In the genomic region with DNA sequence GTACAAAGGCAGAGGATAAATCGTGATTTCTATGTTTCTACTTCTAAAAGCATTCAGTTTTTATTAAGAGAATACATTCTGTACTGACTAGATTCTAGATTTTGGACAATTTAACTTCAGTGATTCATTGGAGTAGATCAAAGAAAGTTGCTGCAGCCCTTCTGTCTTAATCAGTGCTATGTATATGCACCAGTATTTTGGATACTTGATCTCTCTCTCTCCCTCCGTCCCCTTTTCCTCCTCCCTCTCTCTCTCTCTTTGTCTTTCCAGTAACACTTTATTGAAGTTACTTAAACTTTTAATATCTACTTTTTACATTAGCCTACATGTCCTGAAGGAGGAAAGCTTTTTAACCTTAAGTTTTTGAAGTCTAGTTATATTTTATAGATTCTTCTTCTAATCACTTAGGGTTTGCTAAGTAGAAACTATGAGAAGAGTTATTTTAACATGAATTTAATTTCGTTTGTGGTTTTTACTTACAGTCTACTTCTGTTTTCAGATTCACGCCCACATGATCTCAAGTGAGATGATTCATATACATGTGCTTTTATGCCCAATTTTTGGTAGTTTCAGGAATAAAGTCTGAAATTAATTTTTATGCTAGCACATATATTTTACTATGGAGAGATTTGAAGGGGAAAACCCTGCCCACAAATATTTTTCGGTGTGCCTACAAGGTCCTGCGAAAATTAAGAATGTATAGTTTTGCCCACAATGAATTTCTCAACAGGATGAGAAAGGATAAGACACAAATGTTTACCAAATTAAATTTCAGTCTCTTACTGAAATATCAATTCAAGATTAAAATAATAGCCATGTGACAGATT, we compare ENCODE assay signal across 9 cellular contexts. TPM values are rescaled to one million over a fixed set of nuclear protein-coding genes. Genes with fewer than 3 reads are reported as not detected.
DNase-seq lines count a peak whose midpoint lies in the region; ATAC-seq and TF ChIP-seq lines count a peak whose summit lies in the region.
"Had no signal": no experiment of that assay in that cellular context is flagged by ENCODE, and none has a peak within 500 bp of the region (broad histone marks: within the 10 kb centered on the region; RNA-seq: fewer than 3 reads in every experiment).

No MANE protein-coding gene starts in this region.

- H3K36me3 Mint-ChIP-seq in effector memory CD8-positive, alpha-beta T cell (ENCODE audit: insufficient read depth): peaks cover 8% of the 10 kb centered on the region

- H3K27me3 ChIP-seq in adrenal gland: no peaks in the 10 kb centered on the region

- H3K4me3 Mint-ChIP-seq in effector memory CD8-positive, alpha-beta T cell: no peak overlapping the region
- H3K4me3 Mint-ChIP-seq: activated naive CD4-positive, alpha-beta T cell treated with anti-CD3 and anti-CD28 coated beads, Interleukin-2, amount 50 U/mL, for 24 hours had no signal

- no peak for TF ChIP-seq CTCF in adrenal gland (IDR thresholded peaks at IDR 0.05)

- intact Hi-C loops in adrenal gland (cut with DNase I): no loop called here

- WGBS in adrenal gland, 4 donors: 63 to 69% (median 64%) methylated on average over 6 of the region's 6 CpGs

- peaks cover 16 to 48% of the 10 kb centered on the region in 2 donors for H3K4me1 ChIP-seq in adrenal gland (replicated peaks in 1 of 2)

- H3K36me3 ChIP-seq in adrenal gland (replicated peaks in 1 of 2): no peaks in the 10 kb centered on the region

- no peak overlapping the region for H3K4me3 ChIP-seq in adrenal gland

- ATAC-seq in GM21390 (IDR thresholded peaks at IDR 0.05; ENCODE audit: unreplicated experiment) (peak; percentile 50), HG03565 (IDR thresholded peaks at IDR 0.05; ENCODE audit: unreplicated experiment) (peak; percentile 36)
- ATAC-seq in effector memory CD8-positive, alpha-beta T cell (replicated peaks): peak; percentile 60

- H3K27ac ChIP-seq in adrenal gland: peak overlapping the region in 2 of 5 donors; percentile 23 to 31

- peaks cover 42 to 61% of the 10 kb centered on the region in 2 donors for H3K4me1 Mint-ChIP-seq in effector memory CD8-positive, alpha-beta T cell (ENCODE audit: low read depth in 2 of 2)

- H3K27me3 Mint-ChIP-seq in effector memory CD8-positive, alpha-beta T cell: no peaks in the 10 kb centered on the region
- H3K27me3 Mint-ChIP-seq: activated naive CD4-positive, alpha-beta T cell treated with anti-CD3 and anti-CD28 coated beads, Interleukin-2, amount 50 U/mL, for 24 hours had no signal

- H3K9me3 Mint-ChIP-seq in effector memory CD8-positive, alpha-beta T cell: no peaks in the 10 kb centered on the region
- H3K9me3 Mint-ChIP-seq: activated naive CD4-positive, alpha-beta T cell treated with anti-CD3 and anti-CD28 coated beads, Interleukin-2, amount 50 U/mL, for 24 hours had no signal

- TF ChIP-seq POLR2A in adrenal gland (IDR thresholded peaks at IDR 0.05): no peak

- DNase-seq in CD1c-positive myeloid dendritic cell (ENCODE audit: extremely low spot score): peak; percentile 90
- DNase-seq in effector memory CD8-positive, alpha-beta T cell: no peak
- DNase-seq in adrenal gland: no peak
- DNase-seq in NCI-H1930 (lab: John Stamatoyannopoulos, UW): no peak
- no peak for DNase-seq in OCI-M2 (lab: John Stamatoyannopoulos, UW; ENCODE audit: unreplicated experiment)
- no peak for DNase-seq in islet precursor cell

- no peak overlapping the region for H3K27ac Mint-ChIP-seq in effector memory CD8-positive, alpha-beta T cell
- H3K27ac Mint-ChIP-seq: activated naive CD4-positive, alpha-beta T cell treated with anti-CD3 and anti-CD28 coated beads, Interleukin-2, amount 50 U/mL, for 24 hours had no signal

- H3K9me3 ChIP-seq in adrenal gland (replicated peaks in 1 of 3): no peaks in the 10 kb centered on the region

RNA-seq across cellular contexts. Expression of a gene that starts 9.1 kb away (rescaled TPM):
- 100 to 1,000 TPM in 2 of 8 donors, 10 to 100 TPM in 6; 46.7 to 172 (median 54.8) TPM for total RNA-seq in adrenal gland
- polyA plus RNA-seq in adrenal gland: 10 to 100 TPM; 11.4 to 57.4 (median 14.6) TPM
